In the genomic region with DNA sequence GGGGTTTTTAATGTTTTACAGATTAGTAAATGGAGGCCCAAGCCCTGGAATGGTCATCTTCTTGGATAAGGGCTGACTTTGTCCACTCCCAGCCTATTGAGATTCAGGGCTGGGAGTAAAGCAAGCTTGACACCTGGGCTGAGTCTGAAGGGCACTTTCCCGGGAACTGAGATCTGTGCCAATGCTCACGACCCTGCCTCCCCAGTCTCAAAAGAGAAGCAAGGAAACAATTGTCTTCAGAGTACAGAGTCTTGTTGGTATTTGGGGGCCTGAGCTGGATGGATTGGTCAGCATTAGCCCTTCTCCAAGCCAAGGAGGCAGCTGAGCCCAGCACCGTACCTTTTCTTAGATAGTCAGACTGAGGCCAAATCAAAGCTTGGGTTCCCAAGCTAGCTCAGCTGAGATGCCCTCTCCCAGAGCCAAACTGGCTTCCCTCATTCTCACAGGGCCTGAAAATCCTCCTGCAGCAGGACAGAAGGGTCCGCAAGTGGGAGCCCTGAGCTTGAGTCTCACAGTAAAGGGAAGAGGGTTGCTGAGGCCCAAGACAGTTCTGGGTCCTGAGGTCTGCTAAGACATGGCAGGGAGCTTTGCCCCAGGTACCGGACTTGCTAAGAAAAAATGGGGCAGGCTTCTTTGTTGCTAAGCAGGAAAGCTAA, we compare ENCODE assay signal across 8 cellular contexts. TPM values are rescaled to one million over a fixed set of nuclear protein-coding genes. Genes with fewer than 3 reads are reported as not detected.
A peak's percentile ranks its signal among the peaks of the same experiment; 100 is the strongest.
DNase-seq lines count a peak whose midpoint lies in the region; ATAC-seq lines count a peak whose summit lies in the region.
"Had no signal": no experiment of that assay in that cellular context is flagged by ENCODE, and none has a peak within 500 bp of the region (broad histone marks: within the 10 kb centered on the region; RNA-seq: fewer than 3 reads in every experiment).

No MANE protein-coding gene starts in this region.

- no peaks in the 10 kb centered on the region for H3K27me3 Mint-ChIP-seq in IgD-negative memory B cell
- no peaks in the 10 kb centered on the region for H3K27me3 Mint-ChIP-seq in activated CD8-positive, alpha-beta T cell treated with anti-CD3 and anti-CD28 coated beads, Interleukin-2, amount 10 ng/mL, durations not matched to agents 7 days and 5 days (ENCODE audit: low read depth)
- H3K27me3 Mint-ChIP-seq in stimulated activated memory B cell treated with anti-CD40 and anti-IgM and Interleukin-4, amounts not matched to agents 10 μg/mL and 1 μg/mL and 100 μg/mL, for 72 hours, result no peaks in the 10 kb centered on the region

- ATAC-seq in activated CD8-positive, alpha-beta T cell treated with anti-CD3 and anti-CD28 coated beads, Interleukin-2, amount 10 ng/mL, durations not matched to agents 7 days and 5 days, result no peak
- ATAC-seq in stimulated activated memory B cell treated with anti-CD40 and anti-IgM and Interleukin-4, amounts not matched to agents 10 μg/mL and 1 μg/mL and 100 μg/mL, for 72 hours, result no peak
- ATAC-seq in HG02571 (IDR thresholded peaks at IDR 0.05; ENCODE audit: unreplicated experiment), result no peak

- H3K4me3 Mint-ChIP-seq in IgD-negative memory B cell, result peak overlapping the region in 2 of 4 donors; percentile 4 to 99
- peak overlapping the region; percentile 90 for H3K4me3 Mint-ChIP-seq in activated CD8-positive, alpha-beta T cell treated with anti-CD3 and anti-CD28 coated beads, Interleukin-2, amount 10 ng/mL, durations not matched to agents 7 days and 5 days
- H3K4me3 Mint-ChIP-seq in stimulated activated memory B cell treated with anti-CD40 and anti-IgM and Interleukin-4, amounts not matched to agents 10 μg/mL and 1 μg/mL and 100 μg/mL, for 72 hours, result no peak overlapping the region

- no peaks in the 10 kb centered on the region for H3K9me3 Mint-ChIP-seq in IgD-negative memory B cell
- H3K9me3 Mint-ChIP-seq in activated CD8-positive, alpha-beta T cell treated with anti-CD3 and anti-CD28 coated beads, Interleukin-2, amount 10 ng/mL, durations not matched to agents 7 days and 5 days (ENCODE audit: insufficient read depth), result no peaks in the 10 kb centered on the region
- no peaks in the 10 kb centered on the region for H3K9me3 Mint-ChIP-seq in stimulated activated memory B cell treated with anti-CD40 and anti-IgM and Interleukin-4, amounts not matched to agents 10 μg/mL and 1 μg/mL and 100 μg/mL, for 72 hours

- peaks cover 17 to 26% (median 24%) of the 10 kb centered on the region in 3 donors for H3K4me1 Mint-ChIP-seq in IgD-negative memory B cell
- peaks cover 54% of the 10 kb centered on the region for H3K4me1 Mint-ChIP-seq in activated CD8-positive, alpha-beta T cell treated with anti-CD3 and anti-CD28 coated beads, Interleukin-2, amount 10 ng/mL, durations not matched to agents 7 days and 5 days (ENCODE audit: low read depth)
- H3K4me1 Mint-ChIP-seq in stimulated activated memory B cell treated with anti-CD40 and anti-IgM and Interleukin-4, amounts not matched to agents 10 μg/mL and 1 μg/mL and 100 μg/mL, for 72 hours, result peaks cover 48% of the 10 kb centered on the region

- H3K36me3 Mint-ChIP-seq in IgD-negative memory B cell, result peaks cover 7% of the 10 kb centered on the region
- H3K36me3 Mint-ChIP-seq in activated CD8-positive, alpha-beta T cell treated with anti-CD3 and anti-CD28 coated beads, Interleukin-2, amount 10 ng/mL, durations not matched to agents 7 days and 5 days (ENCODE audit: low read depth), result peaks cover 37% of the 10 kb centered on the region
- H3K36me3 Mint-ChIP-seq in stimulated activated memory B cell treated with anti-CD40 and anti-IgM and Interleukin-4, amounts not matched to agents 10 μg/mL and 1 μg/mL and 100 μg/mL, for 72 hours, result peaks cover 27% of the 10 kb centered on the region

- peak overlapping the region in 2 of 3 donors; percentile 63 to 94 for H3K27ac Mint-ChIP-seq in IgD-negative memory B cell
- H3K27ac Mint-ChIP-seq in activated CD8-positive, alpha-beta T cell treated with anti-CD3 and anti-CD28 coated beads, Interleukin-2, amount 10 ng/mL, durations not matched to agents 7 days and 5 days, result peak overlapping the region; percentile 91
- H3K27ac Mint-ChIP-seq in stimulated activated memory B cell treated with anti-CD40 and anti-IgM and Interleukin-4, amounts not matched to agents 10 μg/mL and 1 μg/mL and 100 μg/mL, for 72 hours, result peak overlapping the region; percentile 85

- CTCF ChIA-PET in activated CD8-positive, alpha-beta T cell treated with anti-CD3 and anti-CD28 coated beads, Interleukin-2, amount 10 ng/mL, durations not matched to agents 7 days and 5 days (lab: Charles Lee), result interaction anchor here (0.8 to 10.5 kb wide), 13 partner anchors 14 to 229 kb away, joined by 3 to 122 read pairs (median 4); a partner anchor contains a TSS

- POLR2A ChIA-PET in activated CD8-positive, alpha-beta T cell treated with anti-CD3 and anti-CD28 coated beads, Interleukin-2, amount 10 ng/mL, durations not matched to agents 7 days and 5 days (lab: Charles Lee), result interaction anchor here (0.5 to 7.4 kb wide), 10 partner anchors 14 to 1726 kb away, joined by 3 to 86 read pairs (median 10); no protein-coding TSS in a partner anchor

- no peak for DNase-seq in activated CD8-positive, alpha-beta T cell treated with anti-CD3 and anti-CD28 coated beads, Interleukin-2, amount 10 ng/mL, durations not matched to agents 7 days and 5 days
- peak; percentile 3 for DNase-seq in iPS-NIHi7 (ENCODE audit: extremely low spot score)
- DNase-seq in medulla oblongata (ENCODE audit: extremely low spot score), result no peak
- no peak for DNase-seq in MV-4-11 (lab: John Stamatoyannopoulos, UW)
- DNase-seq: stimulated activated CD4-positive, alpha-beta T cell treated with anti-CD3 and anti-CD28 coated beads, Interleukin-12 subunit alpha, Interleukin-12 subunit beta, amount 100 ng/mL, for 4 hours had no signal

RNA-seq across cellular contexts. Expression of a gene that starts 3.7 kb away (rescaled TPM):
- 79.9 TPM for polyA plus RNA-seq in IgD-negative memory B cell
- total RNA-seq in activated CD8-positive, alpha-beta T cell treated with anti-CD3 and anti-CD28 coated beads, Interleukin-2, amount 10 ng/mL, durations not matched to agents 7 days and 5 days, result 100 to 1,000 TPM; 382 to 384 TPM
